In the genomic region with DNA sequence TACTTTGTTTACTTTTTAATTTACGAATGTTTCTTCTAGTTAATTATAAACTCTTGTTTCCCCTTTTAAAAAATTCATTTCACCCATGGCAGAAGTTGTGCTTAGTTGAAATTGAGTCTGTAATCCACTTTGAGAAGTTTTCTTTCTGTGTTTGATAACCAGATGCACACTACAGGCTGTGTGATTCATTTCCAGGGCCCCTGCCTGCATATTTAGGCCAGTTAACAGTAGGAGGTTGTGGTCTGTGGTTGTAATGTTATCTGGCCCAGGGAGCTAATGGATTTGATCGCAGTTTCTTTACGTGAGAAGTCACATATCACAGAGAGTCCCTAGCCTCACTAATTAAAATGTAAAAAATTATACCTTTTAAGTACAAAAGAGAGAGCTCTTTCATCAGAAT, we compare ENCODE assay signal across 1 cellular context.
TF ChIP-seq lines count a peak whose summit lies in the region.

No MANE protein-coding gene starts in this region.

TF ChIP-seq in GM12878, 131 proteins besides CTCF, POLR2A, EP300 and RAD21:
- TF ChIP-seq SKIL (IDR thresholded peaks at IDR 0.05; ENCODE audit: low read depth, poor library complexity, severe bottlenecking) (no peak), IKZF1 (conservative IDR thresholded peaks at IDR 0.05) (0 out of 2 replicates have a peak, but pooled peaks have one; percentile 17), MTA2 (IDR thresholded peaks at IDR 0.05; ENCODE audit: low read depth) (peak; percentile 70; the same call in 1 of the 2 replicates)
- TF ChIP-seq, protein P1, sequence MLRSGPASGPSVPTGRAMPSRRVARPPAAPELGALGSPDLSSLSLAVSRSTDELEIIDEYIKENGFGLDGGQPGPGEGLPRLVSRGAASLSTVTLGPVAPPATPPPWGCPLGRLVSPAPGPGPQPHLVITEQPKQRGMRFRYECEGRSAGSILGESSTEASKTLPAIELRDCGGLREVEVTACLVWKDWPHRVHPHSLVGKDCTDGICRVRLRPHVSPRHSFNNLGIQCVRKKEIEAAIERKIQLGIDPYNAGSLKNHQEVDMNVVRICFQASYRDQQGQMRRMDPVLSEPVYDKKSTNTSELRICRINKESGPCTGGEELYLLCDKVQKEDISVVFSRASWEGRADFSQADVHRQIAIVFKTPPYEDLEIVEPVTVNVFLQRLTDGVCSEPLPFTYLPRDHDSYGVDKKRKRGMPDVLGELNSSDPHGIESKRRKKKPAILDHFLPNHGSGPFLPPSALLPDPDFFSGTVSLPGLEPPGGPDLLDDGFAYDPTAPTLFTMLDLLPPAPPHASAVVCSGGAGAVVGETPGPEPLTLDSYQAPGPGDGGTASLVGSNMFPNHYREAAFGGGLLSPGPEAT (IDR thresholded peaks at IDR 0.05; ENCODE audit: low read depth) = peak; percentile 14; the same call in 1 of the 2 replicates
